Comparison of ENCODE assay signal across 8 cellular contexts in the genomic region with DNA sequence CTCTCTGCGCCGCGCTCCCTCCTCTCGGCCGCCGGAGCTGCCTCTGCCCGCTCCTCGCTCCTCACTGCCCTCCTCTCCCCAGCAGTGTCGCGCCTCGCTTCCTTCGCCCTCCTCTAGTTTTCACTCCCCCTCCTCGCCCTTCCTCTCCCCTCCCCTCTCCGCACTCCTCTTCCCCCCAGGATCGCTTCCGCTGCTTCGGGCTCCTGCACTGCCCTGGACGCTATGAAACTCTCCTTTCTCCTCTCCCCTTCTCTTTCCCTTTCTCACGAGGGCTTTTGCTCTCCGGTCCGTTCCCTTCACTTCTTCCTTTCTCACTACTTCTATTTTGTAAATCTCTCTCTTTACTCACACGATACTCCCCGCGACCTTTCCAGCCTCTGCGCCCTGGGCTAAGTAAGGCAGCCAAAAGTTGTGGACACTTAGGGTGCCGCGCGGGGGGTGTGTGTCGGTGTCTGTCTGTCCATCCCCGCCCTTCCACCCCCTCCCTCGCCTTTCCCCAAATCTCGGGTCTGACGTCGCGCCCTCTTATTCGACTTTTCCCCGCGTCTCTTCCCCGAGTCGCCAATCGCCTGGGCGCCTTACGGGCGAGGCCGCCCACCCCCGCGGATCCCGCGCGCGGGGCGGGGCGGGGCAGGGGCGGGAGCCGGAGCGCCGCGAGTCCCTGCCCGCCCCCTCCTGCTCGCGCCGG. TPM values are rescaled to one million over a fixed set of nuclear protein-coding genes. Genes with fewer than 3 reads are reported as not detected.
A peak's percentile ranks its signal among the peaks of the same experiment; 100 is the strongest.
DNase-seq lines count a peak whose midpoint lies in the region; ATAC-seq and TF ChIP-seq lines count a peak whose summit lies in the region.

A gene (minus strand): TSS at position 458 of the 688 bp plus-strand sequence. CDS start 737 bp downstream, outside the sequence.

- H3K36me3 ChIP-seq in cardiac muscle cell (peaks cover 24% of the 10 kb centered on the region), parathyroid adenoma (ENCODE audit: control insufficient read depth, insufficient read depth, low read length) (no peaks in the 10 kb centered on the region)

- H3K9me3 ChIP-seq in cardiac muscle cell (ENCODE audit: low read depth) (no peaks in the 10 kb centered on the region), parathyroid adenoma (ENCODE audit: control insufficient read depth, low read length) (no peaks in the 10 kb centered on the region)

- peaks cover 24% of the 10 kb centered on the region for H3K4me1 Mint-ChIP-seq in activated T-helper 2 cell treated with anti-CD3 and anti-CD28 coated beads, Interferon-gamma antibody, Interleukin-2, Interleukin-4, amounts not matched to agents 10 μg/mL and 5 μg/mL and 100 μg/mL, durations not matched to agents 14 hours and 24 hours and 36 hours (ENCODE audit: low read depth)

- H3K79me2 ChIP-seq in parathyroid adenoma = no peaks in the 10 kb centered on the region

- no peak for TF ChIP-seq CTCF in cardiac muscle cell (IDR thresholded peaks at IDR 0.05; ENCODE audit: low read depth, low read length)
- TF ChIP-seq CTCF in parathyroid adenoma (IDR thresholded peaks at IDR 0.05) = no peak

- peak; percentile 38 for DNase-seq in stimulated activated CD4-positive, alpha-beta T cell treated with anti-CD3 and anti-CD28 coated beads, Interleukin-15, amount 100 ng/mL, for 24 hours
- no peak for DNase-seq in stimulated activated CD4-positive, alpha-beta T cell treated with anti-CD3 and anti-CD28 coated beads, Interleukin-4, amount 100 ng/mL, for 24 hours
- DNase-seq in NCI-H2227 (lab: John Stamatoyannopoulos, UW; ENCODE audit: unreplicated experiment) (peak; percentile 92), cardiac muscle cell (ENCODE audit: low read depth in 1 of 2, low spot score in 1 of 2) (peak; percentile 91 to 96), HUDEP-2 (lab: John Stamatoyannopoulos, UW; ENCODE audit: unreplicated experiment in 76 of 76) (no peak)
- no peak for DNase-seq in activated T-helper 2 cell treated with anti-CD3 and anti-CD28 coated beads, Interferon-gamma antibody, Interleukin-2, Interleukin-4, amounts not matched to agents 10 μg/mL and 5 μg/mL and 100 μg/mL, durations not matched to agents 14 hours and 24 hours and 36 hours (ENCODE audit: low spot score)

- intact Hi-C loops in activated T-helper 2 cell treated with anti-CD3 and anti-CD28 coated beads, Interferon-gamma antibody, Interleukin-2, Interleukin-4, amounts not matched to agents 10 μg/mL and 5 μg/mL and 100 μg/mL, durations not matched to agents 14 hours and 24 hours and 36 hours (cut with micrococcal nuclease) = loop anchor here (1.0 to 10.0 kb wide), 4 partner anchors 342 to 1742 kb away; a partner anchor contains a TSS

- H3K9me3 Mint-ChIP-seq in activated T-helper 2 cell treated with anti-CD3 and anti-CD28 coated beads, Interferon-gamma antibody, Interleukin-2, Interleukin-4, amounts not matched to agents 10 μg/mL and 5 μg/mL and 100 μg/mL, durations not matched to agents 14 hours and 24 hours and 36 hours = no peaks in the 10 kb centered on the region

- peaks cover 7% of the 10 kb centered on the region for H3K36me3 Mint-ChIP-seq in activated T-helper 2 cell treated with anti-CD3 and anti-CD28 coated beads, Interferon-gamma antibody, Interleukin-2, Interleukin-4, amounts not matched to agents 10 μg/mL and 5 μg/mL and 100 μg/mL, durations not matched to agents 14 hours and 24 hours and 36 hours (ENCODE audit: low read depth)

- peak within 1 kb of the TSS; percentile 99 for H3K27ac ChIP-seq in cardiac muscle cell
- peak within 1 kb of the TSS; percentile 51 for H3K27ac ChIP-seq in parathyroid adenoma

- H3K4me3 ChIP-seq in cardiac muscle cell (peak within 1 kb of the TSS; percentile 99), parathyroid adenoma (ENCODE audit: low read depth, low read length) (peak within 1 kb of the TSS; percentile 88)

- peak within 1 kb of the TSS; percentile 81 for H2AFZ ChIP-seq in parathyroid adenoma

- peak within 1 kb of the TSS; percentile 81 for H3K4me2 ChIP-seq in parathyroid adenoma (ENCODE audit: low read length)

- ATAC-seq in GM18511 (IDR thresholded peaks at IDR 0.05; ENCODE audit: unreplicated experiment) = no peak

- H3K4me1 ChIP-seq in cardiac muscle cell (ENCODE audit: low read depth) = peaks cover 10% of the 10 kb centered on the region
- H3K4me1 ChIP-seq in parathyroid adenoma = no peaks in the 10 kb centered on the region

- no peak within 1 kb of the TSS for H3K9ac ChIP-seq in parathyroid adenoma

- peaks cover 66% of the 10 kb centered on the region for H3K27me3 Mint-ChIP-seq in activated T-helper 2 cell treated with anti-CD3 and anti-CD28 coated beads, Interferon-gamma antibody, Interleukin-2, Interleukin-4, amounts not matched to agents 10 μg/mL and 5 μg/mL and 100 μg/mL, durations not matched to agents 14 hours and 24 hours and 36 hours (ENCODE audit: low read depth)

- H3K27me3 ChIP-seq in cardiac muscle cell (peaks cover 5% of the 10 kb centered on the region), parathyroid adenoma (ENCODE audit: control insufficient read depth, insufficient read depth, low read length) (no peaks in the 10 kb centered on the region)

- peak within 1 kb of the TSS; percentile 75 for H3K4me3 Mint-ChIP-seq in activated T-helper 2 cell treated with anti-CD3 and anti-CD28 coated beads, Interferon-gamma antibody, Interleukin-2, Interleukin-4, amounts not matched to agents 10 μg/mL and 5 μg/mL and 100 μg/mL, durations not matched to agents 14 hours and 24 hours and 36 hours (ENCODE audit: low read depth)

- H3K27ac Mint-ChIP-seq in activated T-helper 2 cell treated with anti-CD3 and anti-CD28 coated beads, Interferon-gamma antibody, Interleukin-2, Interleukin-4, amounts not matched to agents 10 μg/mL and 5 μg/mL and 100 μg/mL, durations not matched to agents 14 hours and 24 hours and 36 hours = peak within 1 kb of the TSS; percentile 48

RNA-seq across cellular contexts. Expression of the gene that starts here (rescaled TPM):
- 0.74 and 0.96 TPM in 2 replicates for total RNA-seq in activated T-helper 2 cell treated with anti-CD3 and anti-CD28 coated beads, Interferon-gamma antibody, Interleukin-2, Interleukin-4, amounts not matched to agents 10 μg/mL and 5 μg/mL and 100 μg/mL, durations not matched to agents 14 hours and 24 hours and 36 hours
- 207 and 209 TPM in 2 replicates for total RNA-seq in cardiac muscle cell
- 190 and 212 TPM in 2 replicates for polyA plus RNA-seq in cardiac muscle cell

Comparison
In these comparisons a context has a peak if more than half of its experiments do, and no peak if none do; other contexts are left out.
1. RNA of the gene that starts here (total RNA-seq): 207 to 209 TPM in cardiac muscle cell; 0.74 to 0.96 TPM in activated T-helper 2 cell treated with anti-CD3 and anti-CD28 coated beads, Interferon-gamma antibody, Interleukin-2, Interleukin-4, amounts not matched to agents 10 μg/mL and 5 μg/mL and 100 μg/mL, durations not matched to agents 14 hours and 24 hours and 36 hours; every median in the first group is over 100 times any median in the second.
2. DNase-seq: peak in stimulated activated CD4-positive, alpha-beta T cell treated with anti-CD3 and anti-CD28 coated beads, Interleukin-15, amount 100 ng/mL, for 24 hours (single experiment), NCI-H2227 (single experiment) and cardiac muscle cell (2 of 2); none in stimulated activated CD4-positive, alpha-beta T cell treated with anti-CD3 and anti-CD28 coated beads, Interleukin-4, amount 100 ng/mL, for 24 hours (single experiment), activated T-helper 2 cell treated with anti-CD3 and anti-CD28 coated beads, Interferon-gamma antibody, Interleukin-2, Interleukin-4, amounts not matched to agents 10 μg/mL and 5 μg/mL and 100 μg/mL, durations not matched to agents 14 hours and 24 hours and 36 hours (single experiment) and HUDEP-2 (0 of 76).